In the genomic region with DNA sequence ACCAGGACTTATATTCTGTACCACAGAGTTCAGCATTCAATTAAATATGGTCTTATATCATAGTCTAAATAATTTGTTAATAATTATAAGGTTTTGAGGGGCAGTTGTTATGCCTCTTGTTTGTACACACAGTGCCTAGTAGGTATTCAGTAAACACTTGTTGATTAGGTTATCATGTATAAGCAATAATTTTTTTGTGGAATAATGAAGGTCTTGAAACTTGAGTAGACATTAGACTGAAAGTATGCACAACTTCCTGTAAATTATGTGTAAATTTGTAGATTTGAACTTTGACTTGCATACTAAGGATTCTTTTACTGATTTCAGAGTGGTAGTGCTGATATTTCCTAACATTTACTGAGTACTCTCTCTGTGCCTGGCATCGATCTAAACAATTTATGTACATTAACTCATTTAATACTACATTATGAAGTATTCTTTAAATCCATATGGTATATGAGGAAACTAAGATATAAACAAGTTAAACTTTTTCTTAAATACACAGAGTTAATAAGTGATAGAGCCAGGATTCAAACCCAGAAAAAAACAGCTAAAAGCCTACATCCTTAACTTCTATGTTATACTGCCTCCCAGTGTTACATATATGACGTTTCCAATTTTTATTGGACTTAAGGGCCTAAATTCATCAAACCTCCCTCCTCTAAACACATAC, we compare ENCODE assay signal across 8 cellular contexts.
DNase-seq lines count a peak whose midpoint lies in the region; ATAC-seq and TF ChIP-seq lines count a peak whose summit lies in the region.

No MANE protein-coding gene starts in this region.

- no peak overlapping the region for H3K27ac ChIP-seq in heart left ventricle
- H3K27ac ChIP-seq in fibroblast of lung (ENCODE audit: insufficient read depth, low read length): no peak overlapping the region

- no peak overlapping the region for H3K9ac ChIP-seq in fibroblast of lung (ENCODE audit: insufficient read depth, low read length)

- peak in 7 of 12 donors; percentile 22 to 50 (median 41) for TF ChIP-seq CTCF in heart left ventricle (IDR thresholded peaks at IDR 0.05)
- peak; percentile 19 to 36 for TF ChIP-seq CTCF in fibroblast of lung (conservative IDR thresholded peaks at IDR 0.05 in 1 of 2, IDR thresholded peaks at IDR 0.05 in 1 of 2; ENCODE audit: low read depth in 1 of 2, low read length in 2 of 2)

- TF ChIP-seq POLR2A in heart left ventricle (IDR thresholded peaks at IDR 0.05): no peak

- ATAC-seq in heart left ventricle (no peak), Right ventricle myocardium superior (ENCODE audit: poor library complexity) (no peak), GM18498 (IDR thresholded peaks at IDR 0.05; ENCODE audit: unreplicated experiment) (no peak)

- H3K4me1 ChIP-seq in heart left ventricle: peaks cover 0 to 7% (median 0%) of the 10 kb centered on the region in 12 donors
- no peaks in the 10 kb centered on the region for H3K4me1 ChIP-seq in fibroblast of lung (ENCODE audit: control insufficient read depth, extremely low read depth, insufficient read depth, low read length)

- no peak overlapping the region for H3K4me3 ChIP-seq in heart left ventricle
- H3K4me3 ChIP-seq in fibroblast of lung (replicated peaks in 1 of 4; ENCODE audit: control extremely low read depth in 1 of 4, insufficient read depth in 1 of 4, low read depth in 3 of 4, low read length in 4 of 4): no peak overlapping the region

- H3K4me2 ChIP-seq in fibroblast of lung (ENCODE audit: extremely low read depth, insufficient read depth, low read length): no peak overlapping the region

- DNase-seq in heart left ventricle (no peak), Right ventricle myocardium superior (no peak), OCI-M1 (lab: John Stamatoyannopoulos, UW) (peak; percentile 67), fibroblast of lung (ENCODE audit: low read depth in 2 of 2) (peak; percentile 34 to 74), superior temporal gyrus (ENCODE audit: extremely low spot score) (peak; percentile 71)
- no peak for DNase-seq in activated CD4-positive, alpha-beta T cell treated with anti-CD3 and anti-CD28 coated beads, Interleukin-2, amount 50 U/mL, for 48 hours
- no peak for DNase-seq in stimulated activated naive CD4-positive, alpha-beta T cell treated with Interleukin-2 at 50 U/mL for 16 hours (lab: John Stamatoyannopoulos, UW)

- H3K9me3 ChIP-seq in heart left ventricle (peaks cover 0 to 30% (median 6%) of the 10 kb centered on the region in 12 donors), fibroblast of lung (ENCODE audit: control insufficient read depth, insufficient read depth, low read depth, low read length) (no peaks in the 10 kb centered on the region)

- intact Hi-C loops in heart left ventricle (cut with DNase I): loop anchor here (1.0 to 10.0 kb wide), 7 partner anchors 61 to 169 kb away; a partner anchor contains a TSS
- intact Hi-C loops in Right ventricle myocardium superior (cut with DNase I): loop anchor here (2.0 kb wide), 1 partner anchor 165 kb away; no protein-coding TSS in a partner anchor

- 56 to 66% (median 61%) methylated on average over 2 of the region's 2 CpGs for WGBS in heart left ventricle, 4 donors

- H3K27me3 ChIP-seq in heart left ventricle (no peaks in the 10 kb centered on the region), fibroblast of lung (ENCODE audit: control insufficient read depth, insufficient read depth, low read length) (no peaks in the 10 kb centered on the region)

- no peaks in the 10 kb centered on the region for H4K20me1 ChIP-seq in fibroblast of lung (ENCODE audit: control insufficient read depth, extremely low read depth, insufficient read depth, low read length)

- H3K79me2 ChIP-seq in fibroblast of lung (ENCODE audit: control insufficient read depth, insufficient read depth, low read length): no peaks in the 10 kb centered on the region

- no peak overlapping the region for H2AFZ ChIP-seq in fibroblast of lung (ENCODE audit: low read length)

- peaks cover 0 to 13% (median 0%) of the 10 kb centered on the region in 9 donors for H3K36me3 ChIP-seq in heart left ventricle
- H3K36me3 ChIP-seq in fibroblast of lung (ENCODE audit: control insufficient read depth, insufficient read depth, low read length): no peaks in the 10 kb centered on the region

Comparison
In these comparisons a context has a peak if more than half of its experiments do, and no peak if none do; other contexts are left out.
1. DNase-seq: peak in OCI-M1 (single experiment), fibroblast of lung (2 of 2) and superior temporal gyrus (single experiment); none in heart left ventricle (0 of 5), Right ventricle myocardium superior (single experiment), activated CD4-positive, alpha-beta T cell treated with anti-CD3 and anti-CD28 coated beads, Interleukin-2, amount 50 U/mL, for 48 hours (0 of 2) and stimulated activated naive CD4-positive, alpha-beta T cell treated with Interleukin-2 at 50 U/mL for 16 hours (single experiment).